ENCODE assay signal across 9 cellular contexts in genomic region chr3:171284308-171285075, GRCh38.
DNase-seq lines count a peak whose midpoint lies in the region; ATAC-seq, FAIRE-seq and TF ChIP-seq lines count a peak whose summit lies in the region.
"Had no signal": no experiment of that assay in that cellular context is flagged by ENCODE, and none has a peak within 500 bp of the region (broad histone marks: within the 10 kb centered on the region; RNA-seq: fewer than 3 reads in every experiment).

No MANE protein-coding gene starts in this region.

- H3K27me3 Mint-ChIP-seq in neural progenitor cell (ENCODE audit: insufficient read depth, low read depth) = no peaks in the 10 kb centered on the region

- H3K9me2 ChIP-seq in OCI-LY7 (ENCODE audit: insufficient read depth, low read length) = no peaks in the 10 kb centered on the region

- no peak for ATAC-seq in right lobe of liver

- H3K4me3 Mint-ChIP-seq in neural progenitor cell = no peak overlapping the region
- H3K4me3 Mint-ChIP-seq: IgD-negative memory B cell had no signal

- H3K79me2 ChIP-seq in neural progenitor cell (ENCODE audit: low read depth) (no peaks in the 10 kb centered on the region), OCI-LY7 (ENCODE audit: insufficient read depth, low read depth, low read length) (no peaks in the 10 kb centered on the region)

- no TSS peak for BruUV-seq in OCI-LY7 (replicated peaks; lab: Mats Ljungman, UMichigan)

- no peaks in the 10 kb centered on the region for H3K9me3 ChIP-seq in neural progenitor cell (ENCODE audit: low read depth)
- no peaks in the 10 kb centered on the region for H3K9me3 ChIP-seq in OCI-LY7 (ENCODE audit: low read length)
- no peaks in the 10 kb centered on the region for H3K9me3 ChIP-seq in right lobe of liver

- H3K27ac ChIP-seq in neural progenitor cell = no peak overlapping the region
- no peak overlapping the region for H3K27ac ChIP-seq in OCI-LY7 (ENCODE audit: low read depth, low read length, poor library complexity, severe bottlenecking)
- no peak overlapping the region for H3K27ac ChIP-seq in right lobe of liver

- peaks cover 8% of the 10 kb centered on the region for H3K4me1 ChIP-seq in neural progenitor cell
- H3K4me1 ChIP-seq in OCI-LY7 (ENCODE audit: insufficient read depth, low read length, poor library complexity, severe bottlenecking) = no peaks in the 10 kb centered on the region
- H3K4me1 ChIP-seq in right lobe of liver = peaks cover 0 to 11% (median 0%) of the 10 kb centered on the region in 4 donors

- WGBS in right lobe of liver (ENCODE audit: insufficient coverage, low coverage, low lambda C conversion rate, missing lambda C conversion rate) = 76% methylated on average over 5 of the region's 5 CpGs

- no peaks in the 10 kb centered on the region for H3K9me3 Mint-ChIP-seq in neural progenitor cell

- H3K36me3 Mint-ChIP-seq in neural progenitor cell = peaks cover 1% of the 10 kb centered on the region

- no peak for TF ChIP-seq POLR2A in right lobe of liver (IDR thresholded peaks at IDR 0.05)

- H3K9ac ChIP-seq in neural progenitor cell = no peak overlapping the region

- TF ChIP-seq CTCF in GM20000 (IDR thresholded peaks at IDR 0.05; ENCODE audit: extremely low read depth, missing control alignments) (no peak), bronchial epithelial cell (IDR thresholded peaks at IDR 0.05; ENCODE audit: insufficient read depth, low read length, severe bottlenecking) (no peak), neural progenitor cell (IDR thresholded peaks at IDR 0.05) (no peak), OCI-LY7 (conservative IDR thresholded peaks at IDR 0.05; ENCODE audit: low read length) (no peak), right lobe of liver (IDR thresholded peaks at IDR 0.05) (no peak)

- FAIRE-seq in bronchial epithelial cell (lab: Jason Lieb, UNC) = no peak

- no peaks in the 10 kb centered on the region for H4K20me1 ChIP-seq in neural progenitor cell (ENCODE audit: low read depth)
- no peaks in the 10 kb centered on the region for H4K20me1 ChIP-seq in OCI-LY7 (ENCODE audit: insufficient read depth, low read length)

- H2AFZ ChIP-seq in neural progenitor cell (replicated peaks) = peak overlapping the region; percentile 9
- no peak overlapping the region for H2AFZ ChIP-seq in OCI-LY7 (ENCODE audit: low read length)

- DNase-seq in COLO829 (ENCODE audit: low spot score) = peak; percentile 77
- peak; percentile 21 for DNase-seq in GM20000 (ENCODE audit: low spot score)
- peak; percentile 74 for DNase-seq in HS-27A (ENCODE audit: low read depth)
- DNase-seq in bronchial epithelial cell (ENCODE audit: low read depth) = peak; percentile 93
- no peak for DNase-seq in neural progenitor cell (ENCODE audit: low spot score)
- no peak for DNase-seq in OCI-LY7 (ENCODE audit: low spot score)
- DNase-seq in NCI-H2227 treated with DMSO at 0.1 percent for 48 hours (lab: John Stamatoyannopoulos, UW) = no peak
- no peak for DNase-seq in right lobe of liver

- H3F3A ChIP-seq in neural progenitor cell (ENCODE audit: low read depth) = no peaks in the 10 kb centered on the region

- CTCF ChIA-PET in OCI-LY7 (lab: Charles Lee; ENCODE audit: unreplicated experiment) = no interaction called here

- H3K27ac Mint-ChIP-seq in neural progenitor cell = no peak overlapping the region
- H3K27ac Mint-ChIP-seq: IgD-negative memory B cell had no signal

- H3K4me3 ChIP-seq in bronchial epithelial cell (ENCODE audit: low read depth, low read length) = no peak overlapping the region
- no peak overlapping the region for H3K4me3 ChIP-seq in neural progenitor cell
- no peak overlapping the region for H3K4me3 ChIP-seq in OCI-LY7 (ENCODE audit: low read depth, low read length, poor library complexity, severe bottlenecking)
- H3K4me3 ChIP-seq in right lobe of liver = no peak overlapping the region

- H3K4me2 ChIP-seq in neural progenitor cell = no peak overlapping the region
- H3K4me2 ChIP-seq in OCI-LY7 (ENCODE audit: low read length) = no peak overlapping the region

- no peaks in the 10 kb centered on the region for H3K36me3 ChIP-seq in bronchial epithelial cell (ENCODE audit: control insufficient read depth, insufficient read depth, low read length)
- H3K36me3 ChIP-seq in neural progenitor cell = no peaks in the 10 kb centered on the region
- H3K36me3 ChIP-seq in OCI-LY7 (ENCODE audit: insufficient read depth, low read length) = no peaks in the 10 kb centered on the region
- H3K36me3 ChIP-seq in right lobe of liver = no peaks in the 10 kb centered on the region

- intact Hi-C loops in OCI-LY7 (cut with micrococcal nuclease; ENCODE audit: unreplicated experiment) = no loop called here
- intact Hi-C loops in right lobe of liver (cut with DNase I) = no loop called here

- peaks cover 11% of the 10 kb centered on the region for H3K4me1 Mint-ChIP-seq in neural progenitor cell

- no peaks in the 10 kb centered on the region for H3K27me3 ChIP-seq in bronchial epithelial cell (ENCODE audit: control insufficient read depth, insufficient read depth, low read length)
- H3K27me3 ChIP-seq in neural progenitor cell = no peaks in the 10 kb centered on the region
- no peaks in the 10 kb centered on the region for H3K27me3 ChIP-seq in right lobe of liver

- POLR2A ChIA-PET in OCI-LY7 (lab: Charles Lee) = interaction anchor here (0.6 to 0.9 kb wide), 4 partner anchors 15 to 66 kb away, joined by 3 to 4 read pairs (median 3); no protein-coding TSS in a partner anchor

Comparison
In these comparisons a context has a peak if more than half of its experiments do, and no peak if none do; other contexts are left out.
1. DNase-seq: peak in COLO829 (single experiment), GM20000 (single experiment), HS-27A (single experiment) and bronchial epithelial cell (single experiment); none in neural progenitor cell (single experiment), OCI-LY7 (single experiment), NCI-H2227 treated with DMSO at 0.1 percent for 48 hours (single experiment) and right lobe of liver (0 of 3).